ENCODE assay signal across 30 cellular contexts in the genomic region with DNA sequence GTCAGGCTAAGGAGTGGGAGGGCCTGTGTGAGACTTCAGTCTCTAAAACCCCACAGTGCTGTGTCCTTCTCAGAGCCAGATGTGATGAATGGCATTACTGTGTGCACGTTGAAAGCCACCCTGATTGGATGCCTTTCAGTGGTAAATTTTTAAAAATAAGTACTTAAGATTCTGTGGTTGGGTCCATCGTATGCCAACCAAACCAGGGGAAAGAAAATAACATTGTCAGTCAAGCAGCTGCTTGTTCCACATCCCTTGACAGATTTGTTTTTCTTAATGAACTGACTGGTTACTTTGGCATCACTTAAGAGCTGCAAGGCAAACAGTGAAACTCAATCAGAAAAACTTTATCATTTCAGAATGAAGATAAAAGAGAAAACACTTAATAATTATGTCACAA.
"Had no signal": no experiment of that assay in that cellular context is flagged by ENCODE, and none has a peak within 500 bp of the region (broad histone marks: within the 10 kb centered on the region; RNA-seq: fewer than 3 reads in every experiment).

No MANE protein-coding gene starts in this region.

- H3K4me1 ChIP-seq: left ventricle myocardium inferior, suprapubic skin, upper lobe of right lung had no signal

- H3K4me2 ChIP-seq: smooth muscle cell had no signal

- H3K36me3 ChIP-seq: heart left ventricle, left ventricle myocardium inferior, neutrophil, ovary, sigmoid colon, suprapubic skin, thoracic aorta, tibial artery, upper lobe of right lung had no signal

- ATAC-seq: heart left ventricle; mucosa of descending colon; naive thymus-derived CD8-positive, alpha-beta T cell; right cardiac atrium; upper lobe of right lung had no signal

- DNase-seq: heart left ventricle; hypothalamus; immature natural killer cell; left ventricle myocardium inferior; midbrain; mucosa of descending colon; naive thymus-derived CD8-positive, alpha-beta T cell; occipital lobe; ovary; retina; right cardiac atrium; sigmoid colon; stimulated activated CD4-positive, alpha-beta T cell treated with anti-CD3 and anti-CD28 coated beads, Interleukin-1b, Interleukin-23, amount 100 ng/mL, for 48 hours; stimulated activated CD4-positive, alpha-beta T cell treated with anti-CD3 and anti-CD28 coated beads, Interleukin-2, amount 100 ng/mL, for 48 hours; stimulated activated CD4-positive, alpha-beta T cell treated with anti-CD3 and anti-CD28 coated beads, Interleukin-4, amount 100 ng/mL, for 4 hours; stimulated activated CD8-positive, alpha-beta memory T cell treated with anti-CD3 and anti-CD28 coated beads, Interleukin-4, amount 100 ng/mL, for 48 hours; stimulated activated naive CD4-positive, alpha-beta T cell; tibial artery; trophoblast cell; upper lobe of right lung had no signal

- H3K27me3 Mint-ChIP-seq: memory B cell; progenitor cell of endocrine pancreas; stimulated activated naive CD8-positive, alpha-beta T cell treated with anti-CD3 and anti-CD28 coated beads, Interleukin-15, Interleukin-2, amounts not matched to agents 100 ng/mL and 50 ng/mL, for 24 hours had no signal

- H3K36me3 Mint-ChIP-seq: immature natural killer cell; memory B cell; naive thymus-derived CD8-positive, alpha-beta T cell had no signal

- H3K4me1 Mint-ChIP-seq: immature natural killer cell; memory B cell; naive thymus-derived CD8-positive, alpha-beta T cell had no signal

- H3K9me3 ChIP-seq: heart left ventricle, left ventricle myocardium inferior, mucosa of descending colon, neutrophil, ovary, sigmoid colon, suprapubic skin, thoracic aorta, tibial artery, upper lobe of right lung had no signal

- H3K27ac Mint-ChIP-seq: immature natural killer cell; memory B cell; nephron; progenitor cell of endocrine pancreas; stimulated activated naive CD8-positive, alpha-beta T cell treated with anti-CD3 and anti-CD28 coated beads, Interleukin-15, Interleukin-2, amounts not matched to agents 100 ng/mL and 50 ng/mL, for 24 hours had no signal

- H3K4me3 Mint-ChIP-seq: immature natural killer cell; memory B cell; naive thymus-derived CD8-positive, alpha-beta T cell; nephron; neural crest cell; stimulated activated naive CD8-positive, alpha-beta T cell treated with anti-CD3 and anti-CD28 coated beads, Interleukin-15, Interleukin-2, amounts not matched to agents 100 ng/mL and 50 ng/mL, for 24 hours had no signal

- H3K4me3 ChIP-seq: heart left ventricle, left ventricle myocardium inferior, lung, mucosa of descending colon, ovary, sigmoid colon, smooth muscle cell, suprapubic skin, thoracic aorta, tibial artery, upper lobe of right lung had no signal

- H3K27ac ChIP-seq: heart left ventricle, left ventricle myocardium inferior, neutrophil, ovary, sigmoid colon, suprapubic skin, thoracic aorta, tibial artery, upper lobe of right lung had no signal

- H3K27me3 ChIP-seq: heart left ventricle, neutrophil, ovary, sigmoid colon, suprapubic skin, tibial artery, upper lobe of right lung had no signal

- H3K9me3 Mint-ChIP-seq: memory B cell; nephron; neural crest cell; stimulated activated naive CD8-positive, alpha-beta T cell treated with anti-CD3 and anti-CD28 coated beads, Interleukin-15, Interleukin-2, amounts not matched to agents 100 ng/mL and 50 ng/mL, for 24 hours had no signal
